In genomic region chr6:121951918-121952379, GRCh38 we compare ENCODE assay signal across 15 cellular contexts.
DNase-seq lines count a peak whose midpoint lies in the region; ATAC-seq and TF ChIP-seq lines count a peak whose summit lies in the region.
"Had no signal": no experiment of that assay in that cellular context is flagged by ENCODE, and none has a peak within 500 bp of the region (broad histone marks: within the 10 kb centered on the region; RNA-seq: fewer than 3 reads in every experiment).

No MANE protein-coding gene starts in this region.

- no peak overlapping the region for H3K4me3 Mint-ChIP-seq in activated T-cell treated with anti-CD3 and anti-CD28 coated beads, Interleukin-2, amount 50 U/mL, for 4 hours
- H3K4me3 Mint-ChIP-seq: memory B cell had no signal

- no peak for ATAC-seq in activated T-cell treated with anti-CD3 and anti-CD28 coated beads, Interleukin-2, amount 50 U/mL, for 4 hours
- ATAC-seq in GM21528 (IDR thresholded peaks at IDR 0.05; ENCODE audit: low FRiP score, unreplicated experiment): no peak
- ATAC-seq: K562, sciatic nerve had no signal

- H3K4me1 Mint-ChIP-seq in activated T-cell treated with anti-CD3 and anti-CD28 coated beads, Interleukin-2, amount 50 U/mL, for 4 hours (ENCODE audit: low read depth): no peaks in the 10 kb centered on the region
- H3K4me1 Mint-ChIP-seq: memory B cell had no signal

- H3K4me1 ChIP-seq in ovary (ENCODE audit: insufficient read depth): no peaks in the 10 kb centered on the region

- no peaks in the 10 kb centered on the region for H3K9me3 ChIP-seq in ovary

- WGBS in ovary, 3 donors: 84 to 89% (median 87%) methylated on average over 5 of the region's 5 CpGs

- H3K27ac ChIP-seq in ovary: no peak overlapping the region

- no peaks in the 10 kb centered on the region for H3K27me3 Mint-ChIP-seq in activated T-cell treated with anti-CD3 and anti-CD28 coated beads, Interleukin-2, amount 50 U/mL, for 4 hours (ENCODE audit: low read depth)
- H3K27me3 Mint-ChIP-seq: memory B cell had no signal

- no peak for TF ChIP-seq EP300 in ovary (IDR thresholded peaks at IDR 0.05)

- intact Hi-C loops in ovary (cut with DNase I): loop anchor here in 1 of 4 donors (10.0 kb wide), 1 partner anchor 1837 kb away; no protein-coding TSS in a partner anchor

- TF ChIP-seq POLR2A in ovary (IDR thresholded peaks at IDR 0.05): no peak

- no peak overlapping the region for H3K4me3 ChIP-seq in fibroblast of mammary gland (ENCODE audit: control insufficient read depth, low read depth, low read length)
- no peak overlapping the region for H3K4me3 ChIP-seq in ovary
- H3K4me3 ChIP-seq: K562 had no signal

- DNase-seq in H4 (ENCODE audit: low spot score) (peak; percentile 90), T1000 (lab: John Stamatoyannopoulos, UW) (peak; percentile 32), fibroblast of mammary gland (ENCODE audit: low read depth) (peak; percentile 58), smooth muscle cell of the brain vasculature (ENCODE audit: low read depth, low spot score) (peak; percentile 20), ovary (no peak), Ammon's horn (ENCODE audit: low spot score) (no peak)
- DNase-seq in activated T-cell treated with anti-CD3 and anti-CD28 coated beads, Interleukin-2, amount 50 U/mL, for 4 hours: no peak
- DNase-seq: glutamatergic neuron; NCI-H526; stimulated activated CD8-positive, alpha-beta memory T cell treated with anti-CD3 and anti-CD28 coated beads, Interleukin-4, amount 100 ng/mL, for 48 hours; T-helper 1 cell had no signal

- H3K27me3 ChIP-seq in ovary: no peaks in the 10 kb centered on the region

- TF ChIP-seq CTCF in fibroblast of mammary gland (conservative IDR thresholded peaks at IDR 0.05; ENCODE audit: control insufficient read depth, insufficient read depth, low read depth, low read length): no peak
- no peak for TF ChIP-seq CTCF in ovary (IDR thresholded peaks at IDR 0.05)

- H3K9me3 Mint-ChIP-seq in activated T-cell treated with anti-CD3 and anti-CD28 coated beads, Interleukin-2, amount 50 U/mL, for 4 hours: peaks cover 4% of the 10 kb centered on the region

- no peaks in the 10 kb centered on the region for H3K36me3 ChIP-seq in ovary

- H3K36me3 Mint-ChIP-seq in activated T-cell treated with anti-CD3 and anti-CD28 coated beads, Interleukin-2, amount 50 U/mL, for 4 hours (ENCODE audit: insufficient read depth): no peaks in the 10 kb centered on the region
- H3K36me3 Mint-ChIP-seq: memory B cell had no signal

Comparison
In these comparisons a context has a peak if more than half of its experiments do, and no peak if none do; other contexts are left out.
1. DNase-seq: peak in H4 (single experiment), T1000 (single experiment), fibroblast of mammary gland (single experiment) and smooth muscle cell of the brain vasculature (single experiment); none in activated T-cell treated with anti-CD3 and anti-CD28 coated beads, Interleukin-2, amount 50 U/mL, for 4 hours (single experiment), ovary (0 of 5) and Ammon's horn (single experiment).